13 cellular contexts compared by ENCODE assay signal in the genomic region with DNA sequence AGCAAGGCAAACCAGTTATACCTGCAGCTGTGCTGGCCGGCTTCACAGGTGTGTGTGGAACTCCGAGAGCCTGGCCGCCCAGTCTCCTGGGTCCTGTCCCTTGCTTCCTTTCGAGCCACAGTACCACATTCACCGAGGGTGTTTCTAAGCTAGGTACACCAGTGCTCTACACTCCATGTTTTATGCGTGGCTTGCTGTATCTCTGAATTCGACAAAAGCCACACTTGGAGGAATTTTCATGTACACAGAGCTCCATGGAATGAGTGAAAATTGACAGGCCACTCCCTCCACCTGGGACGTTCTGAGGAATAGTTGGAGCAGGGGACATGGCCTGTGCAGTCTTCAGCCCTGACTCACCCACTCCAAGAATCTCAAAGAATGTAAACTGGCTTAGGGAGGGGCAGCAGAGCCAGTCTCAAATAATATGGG. TPM values are rescaled to one million over a fixed set of nuclear protein-coding genes. Genes with fewer than 3 reads are reported as not detected.
DNase-seq lines count a peak whose midpoint lies in the region; FAIRE-seq and TF ChIP-seq lines count a peak whose summit lies in the region.
"Had no signal": no experiment of that assay in that cellular context is flagged by ENCODE, and none has a peak within 500 bp of the region (broad histone marks: within the 10 kb centered on the region; RNA-seq: fewer than 3 reads in every experiment).

No MANE protein-coding gene starts in this region.

- peak overlapping the region; percentile 8 for H3K9ac ChIP-seq in astrocyte (ENCODE audit: low read length)

- H3K9me3 ChIP-seq in astrocyte (ENCODE audit: insufficient read depth, low read depth, low read length): no peaks in the 10 kb centered on the region
- no peaks in the 10 kb centered on the region for H3K9me3 ChIP-seq in stomach
- H3K9me3 ChIP-seq: body of pancreas, heart left ventricle had no signal

- H2AFZ ChIP-seq in astrocyte (ENCODE audit: low read depth, low read length): no peak overlapping the region

- WGBS in stomach, 5 donors: 32 to 51% (median 43%) methylated on average over 8 of the region's 8 CpGs

- peaks cover 62% of the 10 kb centered on the region for H3K36me3 Mint-ChIP-seq in astrocyte (ENCODE audit: low read depth, unreplicated experiment)

- intact Hi-C loops in stomach (cut with DNase I; ENCODE audit: low total_unique reads): no loop called here

- DNase-seq in H4 (ENCODE audit: low spot score) (peak; percentile 74), astrocyte (ENCODE audit: low read depth) (peak; percentile 82), kidney tubule cell (ENCODE audit: low spot score) (peak; percentile 80), stomach (peak; percentile 58), NCI-H345 (lab: John Stamatoyannopoulos, UW) (no peak), NCI-H510A treated with DMSO at 0.1 percent for 48 hours (lab: John Stamatoyannopoulos, UW) (no peak), NCI-H1105 (lab: John Stamatoyannopoulos, UW) (no peak), GM19238 (ENCODE audit: insufficient read length, low spot score) (no peak)
- DNase-seq: activated CD4-positive, alpha-beta T cell treated with anti-CD3 and anti-CD28 coated beads for 4 hours; body of pancreas; heart left ventricle; nucleus accumbens had no signal

- H3K4me2 ChIP-seq in astrocyte (ENCODE audit: low read length): peak overlapping the region; percentile 48

- peaks cover 30% of the 10 kb centered on the region for H3K4me1 Mint-ChIP-seq in astrocyte (ENCODE audit: low read depth, unreplicated experiment)

- TF ChIP-seq CTCF in astrocyte (IDR thresholded peaks at IDR 0.05; ENCODE audit: insufficient read depth, low read depth, low read length) (no peak), stomach (IDR thresholded peaks at IDR 0.05) (no peak)

- no peak overlapping the region for H3K4me3 ChIP-seq in astrocyte (ENCODE audit: insufficient read depth, low read depth, low read length)
- H3K4me3 ChIP-seq in stomach: peak overlapping the region in 1 of 4 donors; percentile 15
- H3K4me3 ChIP-seq: body of pancreas, heart left ventricle had no signal

- H3K27ac Mint-ChIP-seq in astrocyte (ENCODE audit: unreplicated experiment): peak overlapping the region; percentile 88

- H3K27me3 ChIP-seq in astrocyte (ENCODE audit: insufficient read depth, low read length) (no peaks in the 10 kb centered on the region), stomach (no peaks in the 10 kb centered on the region)
- H3K27me3 ChIP-seq: body of pancreas, heart left ventricle had no signal

- H3K27me3 Mint-ChIP-seq in astrocyte (ENCODE audit: low read depth, unreplicated experiment): no peaks in the 10 kb centered on the region

- H3K27ac ChIP-seq in astrocyte (ENCODE audit: low read depth, low read length): peak overlapping the region; percentile 33
- peak overlapping the region; percentile 16 to 82 (median 77) for H3K27ac ChIP-seq in stomach
- H3K27ac ChIP-seq: body of pancreas had no signal

- H3K9me3 Mint-ChIP-seq in astrocyte (ENCODE audit: unreplicated experiment): no peaks in the 10 kb centered on the region

- TF ChIP-seq EP300 in stomach (IDR thresholded peaks at IDR 0.05): no peak

- no peak overlapping the region for H3K4me3 Mint-ChIP-seq in astrocyte (ENCODE audit: unreplicated experiment)

- TF ChIP-seq POLR2A in stomach (IDR thresholded peaks at IDR 0.05): no peak

- peaks cover 29% of the 10 kb centered on the region for H3K4me1 ChIP-seq in astrocyte (ENCODE audit: insufficient read depth, low read length)
- H3K4me1 ChIP-seq in stomach: peaks cover 46 to 80% (median 49%) of the 10 kb centered on the region in 4 donors
- H3K4me1 ChIP-seq: body of pancreas had no signal

- H4K20me1 ChIP-seq in astrocyte (ENCODE audit: insufficient read depth, low read length): no peaks in the 10 kb centered on the region

- H3K36me3 ChIP-seq in astrocyte (ENCODE audit: insufficient read depth, low read length) (peaks cover 79% of the 10 kb centered on the region), stomach (peaks cover 79 to 98% (median 96%) of the 10 kb centered on the region in 4 donors)

- peaks cover 5% of the 10 kb centered on the region for H3K79me2 ChIP-seq in astrocyte (ENCODE audit: insufficient read depth, low read length)

- FAIRE-seq in astrocyte (lab: Jason Lieb, UNC): peak; percentile 80
- FAIRE-seq: GM19239 had no signal

RNA-seq across cellular contexts. Expression of gene ETS2, which starts 14.0 kb away (rescaled TPM):
- total RNA-seq in H4 (2014; rRNA removed; shearing (Covaris generic)): 31.3 and 36.1 TPM in 2 replicates
- total RNA-seq in astrocyte (37.0 and 40.3 TPM in 2 replicates), stomach (10 to 100 TPM; 33.8 to 80.0 (median 44.3) TPM)
- polyA plus RNA-seq in stomach: 10 to 100 TPM; 40.2 to 60.3 (median 57.0) TPM

Comparison
In these comparisons a context has a peak if more than half of its experiments do, and no peak if none do; other contexts are left out.
1. DNase-seq: peak in H4 (single experiment), astrocyte (single experiment), kidney tubule cell (single experiment) and stomach (single experiment); none in NCI-H345 (single experiment), NCI-H510A treated with DMSO at 0.1 percent for 48 hours (single experiment), NCI-H1105 (single experiment) and GM19238 (single experiment).